In genomic region chr19:12956446-12957388, GRCh38 we compare ENCODE assay signal across 8 cellular contexts. TPM values are rescaled to one million over a fixed set of nuclear protein-coding genes. Genes with fewer than 3 reads are reported as not detected.
DNase-seq lines count a peak whose midpoint lies in the region; FAIRE-seq lines count a peak whose summit lies in the region.

TSS of gene GADD45GIP1 (minus strand) at chr19:12957223. CDS start at chr19:12957212, 11 bp downstream.

- peaks cover 11% of the 10 kb centered on the region for H3K79me1 ChIP-seq in neuronal stem cell (ENCODE audit: low read depth, low read length)

- peak within 1 kb of the TSS; percentile 61 for H2BK120ac ChIP-seq in neuronal stem cell (ENCODE audit: low read depth, low read length)

- no CpG with 5 or more reads among the region's 84 CpGs for WGBS in neuronal stem cell (ENCODE audit: extremely low coverage in 2 of 2, insufficient read length in 2 of 2, insufficient replicate concordance in 1 of 2), 2 donors

- H3K9me3 ChIP-seq in BLaER1 (no peaks in the 10 kb centered on the region), neuronal stem cell (replicated peaks in 1 of 2; ENCODE audit: control insufficient read depth in 2 of 2, insufficient read depth in 1 of 2, low read depth in 1 of 2, low read length in 2 of 2) (no peaks in the 10 kb centered on the region)

- H3K4me2 ChIP-seq in BLaER1 (peak within 1 kb of the TSS; percentile 89), neuronal stem cell (ENCODE audit: insufficient read depth, low read length, poor library complexity, severe bottlenecking) (peak within 1 kb of the TSS; percentile 71)

- no peak within 1 kb of the TSS for H4K91ac ChIP-seq in neuronal stem cell (ENCODE audit: low read depth, low read length, poor library complexity)

- H3K36me3 ChIP-seq in BLaER1 (peaks cover 38% of the 10 kb centered on the region), neuronal stem cell (replicated peaks in 1 of 2; ENCODE audit: control insufficient read depth in 2 of 2, insufficient read depth in 2 of 2, low read length in 2 of 2) (peaks cover 18 to 43% of the 10 kb centered on the region in 2 donors)

- peak; percentile 66 for DNase-seq in GM19240 (ENCODE audit: insufficient read length, low spot score)
- DNase-seq in Jurkat, Clone E6-1 (ENCODE audit: low read depth, low spot score) = peak; percentile 67
- DNase-seq in SK-N-DZ (ENCODE audit: low spot score) = peak; percentile 82
- peak; percentile 88 for DNase-seq in activated naive CD4-positive, alpha-beta T cell treated with Interleukin-2 at 50 U/mL for 16 hours
- DNase-seq in frontal cortex (ENCODE audit: low spot score in 2 of 2) = peak; percentile 69 to 71
- no peak for DNase-seq in neuronal stem cell (ENCODE audit: low spot score)
- DNase-seq in substantia nigra (lab: John Stamatoyannopoulos, UW) = peak in 43 of 49 donors; percentile 8 to 77 (median 42)

- peaks cover 50% of the 10 kb centered on the region for H3K4me1 ChIP-seq in BLaER1
- no peaks in the 10 kb centered on the region for H3K4me1 ChIP-seq in neuronal stem cell (ENCODE audit: control insufficient read depth in 2 of 2, insufficient read depth in 1 of 2, low read depth in 1 of 2, low read length in 2 of 2)

- H3K18ac ChIP-seq in neuronal stem cell (ENCODE audit: low read length) = peak within 1 kb of the TSS; percentile 97

- H2AFZ ChIP-seq in neuronal stem cell (ENCODE audit: low read length) = peak within 1 kb of the TSS; percentile 96

- peaks cover 47% of the 10 kb centered on the region for H4K20me1 ChIP-seq in BLaER1

- H3K4ac ChIP-seq in neuronal stem cell (ENCODE audit: low read length) = peak within 1 kb of the TSS; percentile 97

- H3K23ac ChIP-seq in neuronal stem cell (ENCODE audit: low read depth, low read length, poor library complexity) = peak within 1 kb of the TSS; percentile 95

- peak within 1 kb of the TSS; percentile 93 for H3K9ac ChIP-seq in BLaER1
- peak within 1 kb of the TSS; percentile 98 for H3K9ac ChIP-seq in neuronal stem cell (ENCODE audit: low read depth, low read length, poor library complexity)

- peak within 1 kb of the TSS; percentile 96 for H4K8ac ChIP-seq in neuronal stem cell (ENCODE audit: low read depth, low read length)

- H3K27ac ChIP-seq in BLaER1 = peak within 1 kb of the TSS; percentile 94
- peak within 1 kb of the TSS; percentile 69 for H3K27ac ChIP-seq in neuronal stem cell (replicated peaks; ENCODE audit: low read length)
- H3K27ac ChIP-seq in substantia nigra (ENCODE audit: low read depth, low read length, poor library complexity, severe bottlenecking) = peak within 1 kb of the TSS; percentile 79

- peak within 1 kb of the TSS; percentile 63 for H2BK12ac ChIP-seq in neuronal stem cell (ENCODE audit: low read length)

- H3K27me3 ChIP-seq in BLaER1 = no peaks in the 10 kb centered on the region
- no peaks in the 10 kb centered on the region for H3K27me3 ChIP-seq in neuronal stem cell (ENCODE audit: control insufficient read depth in 3 of 3, insufficient read depth in 3 of 3, low read depth in 1 of 3, low read length in 3 of 3)

- H3K4me3 ChIP-seq in BLaER1 (peak within 1 kb of the TSS; percentile 80), neuronal stem cell (ENCODE audit: low read length in 2 of 2) (peak within 1 kb of the TSS; percentile 86 to 99)
- peak within 1 kb of the TSS; percentile 96 for H3K4me3 ChIP-seq in Jurkat, Clone E6-1 (ENCODE audit: low read length)

- no peak for FAIRE-seq in frontal cortex (lab: Jason Lieb, UNC)

- H2BK5ac ChIP-seq in neuronal stem cell (ENCODE audit: low read length) = peak within 1 kb of the TSS; percentile 87

- peak within 1 kb of the TSS; percentile 86 for H2AK5ac ChIP-seq in neuronal stem cell (ENCODE audit: low read depth, low read length)

- peak within 1 kb of the TSS; percentile 63 for H3K14ac ChIP-seq in neuronal stem cell (ENCODE audit: low read length)

- peak within 1 kb of the TSS; percentile 87 for H2BK15ac ChIP-seq in neuronal stem cell (ENCODE audit: low read length)

RNA-seq across cellular contexts. Expression of gene GADD45GIP1, which starts in this region (rescaled TPM):
- 119 TPM for polyA plus RNA-seq in Jurkat, Clone E6-1 (2012; ENCODE audit: insufficient read depth, insufficient read length)
- polyA plus RNA-seq in SK-N-DZ (2014; cell fraction: cytosol; rRNA removed) = 33.3 and 37.3 TPM in 2 replicates
- 18.4 and 25.6 TPM in 2 replicates for polyA plus RNA-seq in SK-N-DZ (2014; cell fraction: nucleus; rRNA removed)
- total RNA-seq in frontal cortex = 21.6 TPM
- 34.0 TPM for polyA plus RNA-seq in neuronal stem cell (2013, experiment 1 of 2)
- 31.8 TPM for polyA plus RNA-seq in neuronal stem cell (2013, experiment 2 of 2)
